In genomic region chr4:83235645-83236133, GRCh38 we compare ENCODE assay signal across 2 cellular contexts.
TF ChIP-seq lines count a peak whose summit lies in the region.

No MANE protein-coding gene starts in this region.

TF ChIP-seq in HCT116, 20 proteins besides CTCF, POLR2A, EP300 and RAD21:
- 0 out of 2 replicates have a peak, but pooled peaks have one; percentile 4 for TF ChIP-seq CBX3 (IDR thresholded peaks at IDR 0.05; ENCODE audit: low read depth)

TF ChIP-seq in GM12878, 131 proteins besides CTCF, POLR2A, EP300 and RAD21:
- TF ChIP-seq EED (IDR thresholded peaks at IDR 0.05; ENCODE audit: low read depth) (peak; percentile 56), PKNOX1 (IDR thresholded peaks at IDR 0.05) (peak; percentile 41; the same call in 1 of the 2 replicates), POU2F2 (IDR thresholded peaks at IDR 0.05; ENCODE audit: borderline replicate concordance, low read depth, low read length) (peak; percentile 45; the same call in 1 of the 3 replicates), NR2F1 (conservative IDR thresholded peaks at IDR 0.05) (0 out of 2 replicates have a peak, but pooled peaks have one; percentile 45), MTA2 (IDR thresholded peaks at IDR 0.05; ENCODE audit: low read depth) (peak; percentile 95), IKZF1 (conservative IDR thresholded peaks at IDR 0.05) (peak; percentile 73), CBFB (IDR thresholded peaks at IDR 0.05; ENCODE audit: low read depth) (peak; percentile 98), RUNX3 (IDR thresholded peaks at IDR 0.05; ENCODE audit: low read length) (peak; percentile 98), ZNF217 (IDR thresholded peaks at IDR 0.05) (peak; percentile 95), ZNF24 (IDR thresholded peaks at IDR 0.05) (peak; percentile 69; the same call in 1 of the 2 replicates), GABPA (IDR thresholded peaks at IDR 0.05; ENCODE audit: low read depth) (peak; percentile 38; the same call in 1 of the 2 replicates), CREM (IDR thresholded peaks at IDR 0.05; ENCODE audit: low read depth) (peak; percentile 76), MEF2B (IDR thresholded peaks at IDR 0.05; ENCODE audit: partially characterized antibody, poor library complexity, severe bottlenecking) (peak; percentile 76), MLLT1 (IDR thresholded peaks at IDR 0.05) (peak; percentile 99), IRF5 (IDR thresholded peaks at IDR 0.05; ENCODE audit: borderline replicate concordance) (peak; percentile 60; the same call in 1 of the 2 replicates), BCL11A (IDR thresholded peaks at IDR 0.05; ENCODE audit: low read depth, low read length) (peak; percentile 84), PAX5 (IDR thresholded peaks at IDR 0.05; ENCODE audit: borderline replicate concordance, low read depth, low read length) (peak; percentile 52; the same call in 1 of the 2 replicates), TCF7 (IDR thresholded peaks at IDR 0.05; ENCODE audit: borderline replicate concordance) (peak; percentile 71; the same call in 1 of the 2 replicates), MTA3 (IDR thresholded peaks at IDR 0.05; ENCODE audit: borderline replicate concordance, low read length) (peak; percentile 93), SMAD1 (IDR thresholded peaks at IDR 0.05; ENCODE audit: low read depth, partially characterized antibody) (peak; percentile 88), FOXM1 (IDR thresholded peaks at IDR 0.05; ENCODE audit: low read depth, low read length) (peak; percentile 85; the same call in 1 of the 2 replicates), SP1 (IDR thresholded peaks at IDR 0.05; ENCODE audit: low read depth, low read length) (peak; percentile 33), EZH2 (IDR thresholded peaks at IDR 0.05; ENCODE audit: borderline replicate concordance, control insufficient read depth, low read depth, low read length) (0 out of 2 replicates have a peak, but pooled peaks have one; percentile 61), IRF4 (IDR thresholded peaks at IDR 0.05; ENCODE audit: low read depth, low read length) (peak; percentile 84), ETV6 (conservative IDR thresholded peaks at IDR 0.05 in 1 of 2, IDR thresholded peaks at IDR 0.05 in 1 of 2; ENCODE audit: borderline replicate concordance in 1 of 2, low read depth in 1 of 2) (peak in 1 of 2 experiments; percentile 54; a peak in 1 of 4 replicates), JUNB (IDR thresholded peaks at IDR 0.05) (peak; percentile 96), DPF2 (IDR thresholded peaks at IDR 0.05) (peak; percentile 87), RAD51 (IDR thresholded peaks at IDR 0.05) (peak; percentile 35; the same call in 1 of the 2 replicates), CEBPB (IDR thresholded peaks at IDR 0.05; ENCODE audit: borderline replicate concordance in 1 of 2, low read depth in 2 of 2, low read length in 2 of 2) (peak in 1 of 2 experiments; percentile 85; a peak in 1 of 4 replicates), SKIL (IDR thresholded peaks at IDR 0.05; ENCODE audit: low read depth, poor library complexity, severe bottlenecking) (peak; percentile 93), CUX1 (IDR thresholded peaks at IDR 0.05; ENCODE audit: insufficient replicate concordance, low read depth, low read length) (peak; percentile 94), TBL1XR1 (IDR thresholded peaks at IDR 0.05; ENCODE audit: low read depth, low read length) (peak; percentile 91; the same call in 1 of the 2 replicates), NBN (IDR thresholded peaks at IDR 0.05) (peak; percentile 91), ATF7 (IDR thresholded peaks at IDR 0.05; ENCODE audit: low read depth) (peak; percentile 90), BHLHE40 (IDR thresholded peaks at IDR 0.05; ENCODE audit: borderline replicate concordance in 1 of 2, low read depth in 2 of 2, low read length in 1 of 2) (peak; percentile 37 to 47; a peak in 1 of 4 replicates), BMI1 (IDR thresholded peaks at IDR 0.05; ENCODE audit: borderline replicate concordance) (peak; percentile 58; the same call in 1 of the 2 replicates), BCL3 (IDR thresholded peaks at IDR 0.05; ENCODE audit: borderline replicate concordance, insufficient read depth, low read depth, low read length, poor library complexity, severe bottlenecking) (peak; percentile 20), RELB (IDR thresholded peaks at IDR 0.05; ENCODE audit: low read depth) (peak; percentile 78), IKZF2 (IDR thresholded peaks at IDR 0.05) (peak; percentile 79 to 92), ATF2 (IDR thresholded peaks at IDR 0.05; ENCODE audit: low read length) (peak; percentile 95), PML (IDR thresholded peaks at IDR 0.05; ENCODE audit: low read length) (0 out of 2 replicates have a peak, but pooled peaks have one; percentile 31), GATAD2B (conservative IDR thresholded peaks at IDR 0.05; ENCODE audit: low read depth) (peak; percentile 66; the same call in 1 of the 2 replicates), NFIC (IDR thresholded peaks at IDR 0.05; ENCODE audit: low read depth, low read length) (peak; percentile 93), MEF2A (IDR thresholded peaks at IDR 0.05; ENCODE audit: insufficient read depth, low read depth, low read length) (peak; percentile 79), JUND (IDR thresholded peaks at IDR 0.05; ENCODE audit: low read depth, low read length) (peak; percentile 39; the same call in 1 of the 2 replicates), ZBED1 (IDR thresholded peaks at IDR 0.05; ENCODE audit: borderline replicate concordance) (0 out of 2 replicates have a peak, but pooled peaks have one; percentile 20)
